Comparison of ENCODE assay signal across 16 cellular contexts in the genomic region with DNA sequence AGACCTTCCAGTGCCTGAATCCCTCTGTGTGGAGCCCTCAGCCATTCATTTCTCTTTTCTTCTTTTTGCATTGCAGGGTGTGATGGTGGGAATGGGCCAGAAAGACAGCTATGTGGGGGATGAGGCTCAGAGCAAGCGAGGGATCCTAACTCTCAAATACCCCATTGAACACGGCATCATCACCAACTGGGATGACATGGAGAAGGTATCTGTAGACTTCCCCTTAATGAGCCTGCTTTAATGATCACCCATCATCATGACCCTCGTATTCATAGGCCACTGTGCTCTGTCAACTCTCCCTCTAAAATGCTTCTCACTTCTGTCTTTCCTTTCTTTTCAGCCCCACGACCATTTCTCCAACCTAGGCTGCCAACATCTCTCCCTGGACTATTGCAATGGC. TPM values are rescaled to one million over a fixed set of nuclear protein-coding genes. Genes with fewer than 3 reads are reported as not detected.
DNase-seq lines count a peak whose midpoint lies in the region; ATAC-seq and TF ChIP-seq lines count a peak whose summit lies in the region.
"Had no signal": no experiment of that assay in that cellular context is flagged by ENCODE, and none has a peak within 500 bp of the region (broad histone marks: within the 10 kb centered on the region; RNA-seq: fewer than 3 reads in every experiment).

No MANE protein-coding gene starts in this region.

- no peak for TF ChIP-seq EP300 in sigmoid colon (IDR thresholded peaks at IDR 0.05)

- H3K27ac Mint-ChIP-seq in activated CD8-positive, alpha-beta memory T cell treated with anti-CD3 and anti-CD28 coated beads, Interleukin-2, amount 10 ng/mL, durations not matched to agents 7 days and 5 days, result no peak overlapping the region
- H3K27ac Mint-ChIP-seq in glutamatergic neuron (ENCODE audit: unreplicated experiment) (no peak overlapping the region), endodermal cell (no peak overlapping the region)
- H3K27ac Mint-ChIP-seq in activated CD8-positive, alpha-beta T cell treated with anti-CD3 and anti-CD28 coated beads for 36 hours, result no peak overlapping the region
- H3K27ac Mint-ChIP-seq: HFFc6 had no signal

- 83 to 91% methylated on average over 4 of the region's 4 CpGs for WGBS in sigmoid colon, 2 donors
- WGBS in endodermal cell (ENCODE audit: insufficient coverage in 1 of 2, insufficient read length in 1 of 2), 2 experiments, result 81 to 88% methylated on average over 4 of the region's 4 CpGs

- no peaks in the 10 kb centered on the region for H3K9me3 Mint-ChIP-seq in activated CD8-positive, alpha-beta memory T cell treated with anti-CD3 and anti-CD28 coated beads, Interleukin-2, amount 10 ng/mL, durations not matched to agents 7 days and 5 days (ENCODE audit: low read depth)
- H3K9me3 Mint-ChIP-seq in glutamatergic neuron (ENCODE audit: unreplicated experiment) (peaks cover 4% of the 10 kb centered on the region), endodermal cell (no peaks in the 10 kb centered on the region)
- no peaks in the 10 kb centered on the region for H3K9me3 Mint-ChIP-seq in activated CD8-positive, alpha-beta T cell treated with anti-CD3 and anti-CD28 coated beads for 36 hours
- H3K9me3 Mint-ChIP-seq: HFFc6 had no signal

- DNase-seq in activated CD8-positive, alpha-beta memory T cell treated with anti-CD3 and anti-CD28 coated beads, Interleukin-2, amount 50 U/mL, for 48 hours, result peak; percentile 28
- no peak for DNase-seq in activated CD8-positive, alpha-beta memory T cell treated with anti-CD3 and anti-CD28 coated beads, Interleukin-2, amount 10 ng/mL, durations not matched to agents 7 days and 5 days
- DNase-seq in sigmoid colon, result peak; percentile 17
- DNase-seq in glutamatergic neuron, result no peak
- DNase-seq in foreskin melanocyte, result no peak
- no peak for DNase-seq in activated CD8-positive, alpha-beta T cell treated with anti-CD3 and anti-CD28 coated beads for 36 hours
- DNase-seq in endodermal cell, result no peak
- DNase-seq: AML-193, Calu3, DMS79, HCEC 1CT, HFFc6 had no signal

- H3K4me1 ChIP-seq in muscle layer of colon (ENCODE audit: insufficient read depth, low read length) (peaks cover 41% of the 10 kb centered on the region), sigmoid colon (peaks cover 0 to 51% (median 39%) of the 10 kb centered on the region in 4 donors), endodermal cell (ENCODE audit: control insufficient read depth, insufficient read depth, low read length) (no peaks in the 10 kb centered on the region)

- H3K27ac ChIP-seq in muscle layer of colon (ENCODE audit: low read depth, low read length), result peak overlapping the region; percentile 99
- peak overlapping the region; percentile 90 to 99 (median 94) for H3K27ac ChIP-seq in sigmoid colon
- H3K27ac ChIP-seq in endodermal cell (ENCODE audit: low read depth, low read length), result no peak overlapping the region
- H3K27ac ChIP-seq: 22Rv1, BLaER1 had no signal

- H3K36me3 ChIP-seq in muscle layer of colon (ENCODE audit: insufficient read depth, low read length) (peaks cover 65% of the 10 kb centered on the region), sigmoid colon (peaks cover 36 to 82% (median 49%) of the 10 kb centered on the region in 4 donors), endodermal cell (ENCODE audit: control insufficient read depth, insufficient read depth, low read length) (no peaks in the 10 kb centered on the region)
- H3K36me3 ChIP-seq: BLaER1 had no signal

- intact Hi-C loops in sigmoid colon (cut with DNase I), result no loop called here
- intact Hi-C loops in activated CD8-positive, alpha-beta T cell treated with anti-CD3 and anti-CD28 coated beads for 36 hours (cut with micrococcal nuclease), result no loop called here

- H3K9me3 ChIP-seq in muscle layer of colon (ENCODE audit: low read length), result no peaks in the 10 kb centered on the region
- H3K9me3 ChIP-seq in sigmoid colon, result no peaks in the 10 kb centered on the region
- H3K9me3 ChIP-seq in endodermal cell (ENCODE audit: control insufficient read depth, low read length), result no peaks in the 10 kb centered on the region
- H3K9me3 ChIP-seq: BLaER1 had no signal

- H3K36me3 Mint-ChIP-seq in activated CD8-positive, alpha-beta memory T cell treated with anti-CD3 and anti-CD28 coated beads, Interleukin-2, amount 10 ng/mL, durations not matched to agents 7 days and 5 days, result no peaks in the 10 kb centered on the region
- H3K36me3 Mint-ChIP-seq in glutamatergic neuron (ENCODE audit: unreplicated experiment) (no peaks in the 10 kb centered on the region), endodermal cell (ENCODE audit: low read depth) (no peaks in the 10 kb centered on the region)
- H3K36me3 Mint-ChIP-seq in activated CD8-positive, alpha-beta T cell treated with anti-CD3 and anti-CD28 coated beads for 36 hours (ENCODE audit: low read depth), result no peaks in the 10 kb centered on the region

- CTCF ChIA-PET in activated CD8-positive, alpha-beta memory T cell treated with anti-CD3 and anti-CD28 coated beads, Interleukin-2, amount 10 ng/mL, durations not matched to agents 7 days and 5 days (lab: Charles Lee), result no interaction called here
- CTCF ChIA-PET in activated CD8-positive, alpha-beta T cell treated with anti-CD3 and anti-CD28 coated beads for 36 hours (lab: Charles Lee), result interaction anchor here (1.0 to 1.5 kb wide), 3 partner anchors 37 to 78 kb away, joined by 3 read pairs; no protein-coding TSS in a partner anchor

- no peaks in the 10 kb centered on the region for H3K27me3 ChIP-seq in muscle layer of colon (ENCODE audit: control insufficient read depth in 1 of 2, insufficient read depth in 2 of 2, low read length in 2 of 2)
- no peaks in the 10 kb centered on the region for H3K27me3 ChIP-seq in sigmoid colon
- H3K27me3 ChIP-seq in endodermal cell (ENCODE audit: control insufficient read depth, insufficient read depth, low read length, poor library complexity, severe bottlenecking), result peaks cover 10% of the 10 kb centered on the region
- H3K27me3 ChIP-seq: BLaER1 had no signal

- H3K27me3 Mint-ChIP-seq in activated CD8-positive, alpha-beta memory T cell treated with anti-CD3 and anti-CD28 coated beads, Interleukin-2, amount 10 ng/mL, durations not matched to agents 7 days and 5 days, result peaks cover 6% of the 10 kb centered on the region
- H3K27me3 Mint-ChIP-seq in glutamatergic neuron (ENCODE audit: unreplicated experiment), result peaks cover 4% of the 10 kb centered on the region
- no peaks in the 10 kb centered on the region for H3K27me3 Mint-ChIP-seq in activated CD8-positive, alpha-beta T cell treated with anti-CD3 and anti-CD28 coated beads for 36 hours
- peaks cover 3% of the 10 kb centered on the region for H3K27me3 Mint-ChIP-seq in endodermal cell (ENCODE audit: insufficient read depth)

- no peak for TF ChIP-seq POLR2A in sigmoid colon (IDR thresholded peaks at IDR 0.05)

- POLR2A ChIA-PET in activated CD8-positive, alpha-beta T cell treated with anti-CD3 and anti-CD28 coated beads for 36 hours (lab: Charles Lee), result interaction anchor here (0.6 kb wide), 1 partner anchor 241 kb away, joined by 3 read pairs; no protein-coding TSS in a partner anchor

- H3K4me3 ChIP-seq in muscle layer of colon (ENCODE audit: low read depth in 1 of 2, low read length in 2 of 2) (peak overlapping the region; percentile 8 to 41), sigmoid colon (peak overlapping the region in 2 of 4 donors; percentile 75 to 79), endodermal cell (ENCODE audit: low read length) (no peak overlapping the region)
- H3K4me3 ChIP-seq: BLaER1 had no signal

- TF ChIP-seq CTCF in sigmoid colon (IDR thresholded peaks at IDR 0.05) (no peak), glutamatergic neuron (IDR thresholded peaks at IDR 0.05; ENCODE audit: partially characterized antibody, unreplicated experiment) (no peak), endodermal cell (conservative IDR thresholded peaks at IDR 0.05) (no peak)
- TF ChIP-seq CTCF in activated CD8-positive, alpha-beta T cell treated with anti-CD3 and anti-CD28 coated beads for 36 hours (IDR thresholded peaks at IDR 0.05), result no peak

- H3K4me1 Mint-ChIP-seq in activated CD8-positive, alpha-beta memory T cell treated with anti-CD3 and anti-CD28 coated beads, Interleukin-2, amount 10 ng/mL, durations not matched to agents 7 days and 5 days, result peaks cover 7% of the 10 kb centered on the region
- H3K4me1 Mint-ChIP-seq in glutamatergic neuron (ENCODE audit: low read depth, unreplicated experiment), result peaks cover 5% of the 10 kb centered on the region
- peaks cover 4% of the 10 kb centered on the region for H3K4me1 Mint-ChIP-seq in activated CD8-positive, alpha-beta T cell treated with anti-CD3 and anti-CD28 coated beads for 36 hours (ENCODE audit: low read depth)
- no peaks in the 10 kb centered on the region for H3K4me1 Mint-ChIP-seq in endodermal cell

- no peak for ATAC-seq in activated CD8-positive, alpha-beta memory T cell treated with anti-CD3 and anti-CD28 coated beads, Interleukin-2, amount 10 ng/mL, durations not matched to agents 7 days and 5 days
- no peak for ATAC-seq in activated CD8-positive, alpha-beta T cell treated with anti-CD3 and anti-CD28 coated beads for 36 hours
- ATAC-seq: HepG2 had no signal

- H3K9ac ChIP-seq in muscle layer of colon (ENCODE audit: low read length) (peak overlapping the region; percentile 81), endodermal cell (ENCODE audit: extremely low read depth, low read length, poor library complexity, severe bottlenecking) (no peak overlapping the region)
- H3K9ac ChIP-seq: BLaER1 had no signal

- no peak overlapping the region for H3K4me3 Mint-ChIP-seq in activated CD8-positive, alpha-beta memory T cell treated with anti-CD3 and anti-CD28 coated beads, Interleukin-2, amount 10 ng/mL, durations not matched to agents 7 days and 5 days
- H3K4me3 Mint-ChIP-seq in glutamatergic neuron (ENCODE audit: unreplicated experiment) (no peak overlapping the region), endodermal cell (no peak overlapping the region)
- H3K4me3 Mint-ChIP-seq in activated CD8-positive, alpha-beta T cell treated with anti-CD3 and anti-CD28 coated beads for 36 hours, result no peak overlapping the region
- H3K4me3 Mint-ChIP-seq: HFFc6 had no signal

RNA-seq across cellular contexts. Expression of a gene that starts 9.5 kb away (rescaled TPM):
- total RNA-seq in activated CD8-positive, alpha-beta memory T cell treated with anti-CD3 and anti-CD28 coated beads, Interleukin-2, amount 10 ng/mL, durations not matched to agents 7 days and 5 days, result not detected
- total RNA-seq in sigmoid colon (over 10,000 TPM in 1 of 4 donors, 1,000 to 10,000 TPM in 3; 3,612 to 10,290 (median 5,643) TPM), glutamatergic neuron (ENCODE audit: unreplicated experiment) (not detected), endodermal cell (1 to 10 TPM; 1.5 to 1.6 TPM)
- 100 to 1,000 TPM in 2 of 3 donors, 10 to 100 TPM in 1; 16.9 to 441 (median 104) TPM for polyA plus RNA-seq in sigmoid colon
- total RNA-seq in activated CD8-positive, alpha-beta T cell treated with anti-CD3 and anti-CD28 coated beads for 36 hours, result under 1 TPM; 0.11 to 0.27 TPM
- polyA plus RNA-seq in endodermal cell (2013, experiment 1 of 2), result 7.3 TPM
- 12.0 TPM for polyA plus RNA-seq in endodermal cell (2013, experiment 2 of 2)
- total RNA-seq: Calu3 had no signal
- polyA plus RNA-seq: HepG2 had no signal

RNA-seq across cellular contexts. Expression of a gene that starts 24.4 kb away (rescaled TPM):
- 10 to 100 TPM; 65.9 to 75.4 TPM for total RNA-seq in activated CD8-positive, alpha-beta memory T cell treated with anti-CD3 and anti-CD28 coated beads, Interleukin-2, amount 10 ng/mL, durations not matched to agents 7 days and 5 days
- total RNA-seq in sigmoid colon, result 10 to 100 TPM; 31.6 to 48.1 (median 39.3) TPM
- polyA plus RNA-seq in sigmoid colon, result 100 to 1,000 TPM in 1 of 3 donors, 10 to 100 TPM in 2; 89.3 to 132 (median 96.7) TPM
- 96.8 TPM for total RNA-seq in glutamatergic neuron (ENCODE audit: unreplicated experiment)
- total RNA-seq in activated CD8-positive, alpha-beta T cell treated with anti-CD3 and anti-CD28 coated beads for 36 hours, result 100 to 1,000 TPM in 1 of 2 experiments, 10 to 100 TPM in 1; 96.4 to 103 TPM
- total RNA-seq in endodermal cell, result 10 to 100 TPM; 61.1 to 85.2 TPM
- 121 TPM for polyA plus RNA-seq in endodermal cell (2013, experiment 1 of 2)
- 111 TPM for polyA plus RNA-seq in endodermal cell (2013, experiment 2 of 2)

Comparison
In these comparisons a context has a peak if more than half of its experiments do, and no peak if none do; other contexts are left out.
1. DNase-seq: peak in activated CD8-positive, alpha-beta memory T cell treated with anti-CD3 and anti-CD28 coated beads, Interleukin-2, amount 50 U/mL, for 48 hours (single experiment) and sigmoid colon (single experiment); none in activated CD8-positive, alpha-beta memory T cell treated with anti-CD3 and anti-CD28 coated beads, Interleukin-2, amount 10 ng/mL, durations not matched to agents 7 days and 5 days (single experiment), glutamatergic neuron (single experiment), foreskin melanocyte (single experiment), activated CD8-positive, alpha-beta T cell treated with anti-CD3 and anti-CD28 coated beads for 36 hours (single experiment) and endodermal cell (single experiment).
2. RNA of a gene that starts 9.5 kb away (total RNA-seq): 3,612 to 10,290 TPM in sigmoid colon; 1.5 to 1.6 TPM in endodermal cell, 0.11 to 0.27 TPM in activated CD8-positive, alpha-beta T cell treated with anti-CD3 and anti-CD28 coated beads for 36 hours, not detected in activated CD8-positive, alpha-beta memory T cell treated with anti-CD3 and anti-CD28 coated beads, Interleukin-2, amount 10 ng/mL, durations not matched to agents 7 days and 5 days and not detected in glutamatergic neuron (single experiment); every median in the first group is over 1,000 times any median in the second.